In genomic region chr22:42939451-42939881, GRCh38 we compare ENCODE assay signal across 10 cellular contexts.
DNase-seq lines count a peak whose midpoint lies in the region; ATAC-seq, FAIRE-seq and TF ChIP-seq lines count a peak whose summit lies in the region.
"Had no signal": no experiment of that assay in that cellular context is flagged by ENCODE, and none has a peak within 500 bp of the region (broad histone marks: within the 10 kb centered on the region; RNA-seq: fewer than 3 reads in every experiment).

No MANE protein-coding gene starts in this region.

- H3K4me1 ChIP-seq in duodenal mucosa (ENCODE audit: control insufficient read depth in 1 of 2, insufficient read depth in 2 of 2, low read length in 2 of 2) (peaks cover 43% of the 10 kb centered on the region in 2 donors), mucosa of descending colon (ENCODE audit: low read depth) (peaks cover 44% of the 10 kb centered on the region), kidney (ENCODE audit: control insufficient read depth in 1 of 2, insufficient read depth in 1 of 2, low read depth in 1 of 2, low read length in 2 of 2) (peaks cover 14 to 25% of the 10 kb centered on the region in 2 donors)

- peaks cover 3% of the 10 kb centered on the region for H3K36me3 Mint-ChIP-seq in type B pancreatic cell

- peak; percentile 44 for DNase-seq in NCI-H226
- peak in 1 of 3 donors; percentile 61 for DNase-seq in mucosa of descending colon
- DNase-seq in type B pancreatic cell (ENCODE audit: extremely low spot score, unreplicated experiment): no peak
- no peak for DNase-seq in cerebellar nuclear complex (lab: John Stamatoyannopoulos, UW)
- DNase-seq in kidney: no peak
- no peak for DNase-seq in NCI-H1105 treated with DMSO at 0.1 percent for 48 hours (lab: John Stamatoyannopoulos, UW)
- DNase-seq: NCI-H774; stimulated activated CD4-positive, alpha-beta T cell treated with anti-CD3 and anti-CD28 coated beads, Interleukin-15, amount 100 ng/mL, for 24 hours had no signal

- peak overlapping the region; percentile 36 for H3K4me3 Mint-ChIP-seq in type B pancreatic cell

- H3K27ac ChIP-seq in duodenal mucosa (ENCODE audit: low read depth, low read length) (peak overlapping the region; percentile 58), kidney (ENCODE audit: low read depth in 2 of 2, low read length in 2 of 2) (peak overlapping the region in 1 of 2 donors; percentile 13)

- peak; percentile 68 for ATAC-seq in mucosa of descending colon

- peak overlapping the region; percentile 80 for H3K27ac Mint-ChIP-seq in type B pancreatic cell

- intact Hi-C loops in mucosa of descending colon (cut with DNase I, micrococcal nuclease): no loop called here
- intact Hi-C loops in kidney (cut with DNase I): no loop called here

- H3K27me3 ChIP-seq in duodenal mucosa (ENCODE audit: control insufficient read depth in 1 of 2, insufficient read depth in 2 of 2, low read length in 2 of 2): no peaks in the 10 kb centered on the region

- no peaks in the 10 kb centered on the region for H3K36me3 ChIP-seq in duodenal mucosa (ENCODE audit: control insufficient read depth in 1 of 2, insufficient read depth in 2 of 2, low read length in 2 of 2)
- H3K36me3 ChIP-seq in mucosa of descending colon (ENCODE audit: low read depth): no peaks in the 10 kb centered on the region
- no peaks in the 10 kb centered on the region for H3K36me3 ChIP-seq in kidney (ENCODE audit: control insufficient read depth in 1 of 2, insufficient read depth in 2 of 2, low read length in 2 of 2)

- H3K9me3 Mint-ChIP-seq in type B pancreatic cell: no peaks in the 10 kb centered on the region

- H3K27me3 Mint-ChIP-seq in type B pancreatic cell: no peaks in the 10 kb centered on the region

- peak overlapping the region in 1 of 2 donors; percentile 5 for H3K4me3 ChIP-seq in duodenal mucosa (ENCODE audit: low read depth in 1 of 2, low read length in 2 of 2)
- no peak overlapping the region for H3K4me3 ChIP-seq in mucosa of descending colon
- H3K4me3 ChIP-seq in kidney (ENCODE audit: low read length in 2 of 2): no peak overlapping the region

- TF ChIP-seq CTCF in mucosa of descending colon (IDR thresholded peaks at IDR 0.05) (no peak), type B pancreatic cell (conservative IDR thresholded peaks at IDR 0.05) (no peak), kidney (IDR thresholded peaks at IDR 0.05; ENCODE audit: borderline replicate concordance, extremely low read depth, insufficient read depth) (no peak)

- peaks cover 56% of the 10 kb centered on the region for H3K4me1 Mint-ChIP-seq in type B pancreatic cell (ENCODE audit: unreplicated experiment)

- H3K9me3 ChIP-seq in duodenal mucosa (ENCODE audit: control insufficient read depth in 1 of 2, low read length in 2 of 2): no peaks in the 10 kb centered on the region
- no peaks in the 10 kb centered on the region for H3K9me3 ChIP-seq in mucosa of descending colon
- H3K9me3 ChIP-seq in kidney (ENCODE audit: control insufficient read depth in 1 of 2, low read length in 2 of 2): no peaks in the 10 kb centered on the region

- FAIRE-seq in kidney (lab: Jason Lieb, UNC): no peak
- FAIRE-seq: GM12892 had no signal

- H3K9ac ChIP-seq in duodenal mucosa (ENCODE audit: low read depth in 1 of 2, low read length in 2 of 2) (peak overlapping the region in 1 of 2 donors; percentile 29), kidney (ENCODE audit: low read length in 2 of 2) (no peak overlapping the region)
